In the genomic region with DNA sequence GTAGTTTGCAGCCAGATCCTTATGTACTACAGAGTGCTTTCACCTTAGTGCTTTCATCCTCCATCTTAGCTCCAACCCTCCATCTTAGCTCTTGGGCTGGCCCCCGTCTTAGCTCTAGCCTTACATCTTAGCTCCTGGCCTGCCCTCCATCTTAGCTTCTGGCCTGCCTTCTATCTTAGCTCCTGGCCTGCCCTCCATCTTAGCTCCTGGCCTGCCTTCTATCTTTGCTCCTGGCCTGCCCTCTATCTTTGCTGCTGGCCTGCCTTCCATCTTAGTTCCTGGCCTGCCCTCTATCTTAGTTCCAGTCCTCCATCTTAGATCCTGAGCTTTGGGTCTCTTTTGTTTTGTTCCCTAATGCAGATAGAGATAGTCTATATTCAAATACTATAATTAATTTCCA, we compare ENCODE assay signal across 1 cellular context.
A peak's percentile ranks its signal among the peaks of the same experiment; 100 is the strongest.
TF ChIP-seq lines count a peak whose summit lies in the region.

No MANE protein-coding gene starts in this region.

TF ChIP-seq in GM12878, 131 proteins besides CTCF, POLR2A, EP300 and RAD21:
- peak; percentile 88 for TF ChIP-seq YY1 (IDR thresholded peaks at IDR 0.05; ENCODE audit: low read depth, low read length)
- TF ChIP-seq, protein P1, sequence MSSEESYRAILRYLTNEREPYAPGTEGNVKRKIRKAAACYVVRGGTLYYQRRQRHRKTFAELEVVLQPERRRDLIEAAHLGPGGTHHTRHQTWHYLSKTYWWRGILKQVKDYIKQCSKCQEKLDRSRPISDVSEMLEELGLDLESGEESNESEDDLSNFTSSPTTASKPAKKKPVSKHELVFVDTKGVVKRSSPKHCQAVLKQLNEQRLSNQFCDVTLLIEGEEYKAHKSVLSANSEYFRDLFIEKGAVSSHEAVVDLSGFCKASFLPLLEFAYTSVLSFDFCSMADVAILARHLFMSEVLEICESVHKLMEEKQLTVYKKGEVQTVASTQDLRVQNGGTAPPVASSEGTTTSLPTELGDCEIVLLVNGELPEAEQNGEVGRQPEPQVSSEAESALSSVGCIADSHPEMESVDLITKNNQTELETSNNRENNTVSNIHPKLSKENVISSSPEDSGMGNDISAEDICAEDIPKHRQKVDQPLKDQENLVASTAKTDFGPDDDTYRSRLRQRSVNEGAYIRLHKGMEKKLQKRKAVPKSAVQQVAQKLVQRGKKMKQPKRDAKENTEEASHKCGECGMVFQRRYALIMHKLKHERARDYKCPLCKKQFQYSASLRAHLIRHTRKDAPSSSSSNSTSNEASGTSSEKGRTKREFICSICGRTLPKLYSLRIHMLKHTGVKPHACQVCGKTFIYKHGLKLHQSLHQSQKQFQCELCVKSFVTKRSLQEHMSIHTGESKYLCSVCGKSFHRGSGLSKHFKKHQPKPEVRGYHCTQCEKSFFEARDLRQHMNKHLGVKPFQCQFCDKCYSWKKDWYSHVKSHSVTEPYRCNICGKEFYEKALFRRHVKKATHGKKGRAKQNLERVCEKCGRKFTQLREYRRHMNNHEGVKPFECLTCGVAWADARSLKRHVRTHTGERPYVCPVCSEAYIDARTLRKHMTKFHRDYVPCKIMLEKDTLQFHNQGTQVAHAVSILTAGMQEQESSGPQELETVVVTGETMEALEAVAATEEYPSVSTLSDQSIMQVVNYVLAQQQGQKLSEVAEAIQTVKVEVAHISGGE (CRISPR knock-in tag; IDR thresholded peaks at IDR 0.05): no peak
TF ChIP-seq in GM12878: peak in this region for 1.
